Comparison of ENCODE assay signal across 11 cellular contexts in genomic region chr22:42685941-42686666, GRCh38. TPM values are rescaled to one million over a fixed set of nuclear protein-coding genes. Genes with fewer than 3 reads are reported as not detected.
DNase-seq lines count a peak whose midpoint lies in the region; ATAC-seq and TF ChIP-seq lines count a peak whose summit lies in the region.
"Had no signal": no experiment of that assay in that cellular context is flagged by ENCODE, and none has a peak within 500 bp of the region (broad histone marks: within the 10 kb centered on the region; RNA-seq: fewer than 3 reads in every experiment).

No MANE protein-coding gene starts in this region.

- H3K9me3 ChIP-seq in SK-N-SH: no peaks in the 10 kb centered on the region
- no peaks in the 10 kb centered on the region for H3K9me3 ChIP-seq in esophagus (ENCODE audit: control insufficient read depth in 2 of 2, insufficient read depth in 1 of 2, low read depth in 1 of 2, low read length in 1 of 2)
- no peaks in the 10 kb centered on the region for H3K9me3 ChIP-seq in vagina

- ATAC-seq in SK-N-SH treated with all-trans-retinoic acid at 6 μM for 48 hours (no peak), GM21381 (IDR thresholded peaks at IDR 0.05; ENCODE audit: unreplicated experiment) (no peak)
- ATAC-seq: activated CD8-positive, alpha-beta T cell treated with anti-CD3 and anti-CD28 coated beads, Interleukin-2, amount 10 ng/mL, durations not matched to agents 7 days and 5 days had no signal

- intact Hi-C loops in vagina (cut with DNase I): no loop called here

- TF ChIP-seq POLR2A in vagina (IDR thresholded peaks at IDR 0.05): no peak

- POLR2A ChIA-PET in SK-N-SH (lab: Yijun Ruan, JAX): interaction anchor here (1.0 kb wide), 1 partner anchor 71 kb away, joined by 4 read pairs; no protein-coding TSS in a partner anchor

- H3K27ac ChIP-seq in SK-N-SH (ENCODE audit: low read depth in 2 of 2, low read length in 1 of 2): no peak overlapping the region
- peak overlapping the region; percentile 56 to 75 for H3K27ac ChIP-seq in esophagus (ENCODE audit: low read depth in 2 of 2, low read length in 1 of 2)
- H3K27ac ChIP-seq in vagina: peak overlapping the region; percentile 81

- no peaks in the 10 kb centered on the region for H3K79me2 ChIP-seq in SK-N-SH (ENCODE audit: insufficient read depth)

- no peak overlapping the region for H3K9ac ChIP-seq in SK-N-SH

- H3K4me1 ChIP-seq in SK-N-SH (ENCODE audit: control insufficient read depth in 1 of 2, insufficient read depth in 2 of 2, low read depth in 1 of 2, low read length in 1 of 2): peaks cover 4 to 26% of the 10 kb centered on the region in 2 experiments; a peak in 2 of 4 replicates
- peaks cover 8 to 22% of the 10 kb centered on the region in 2 donors for H3K4me1 ChIP-seq in esophagus (ENCODE audit: control insufficient read depth in 2 of 2, insufficient read depth in 2 of 2, low read length in 1 of 2)
- H3K4me1 ChIP-seq in vagina: peaks cover 92% of the 10 kb centered on the region

- H2AFZ ChIP-seq in SK-N-SH (ENCODE audit: low read depth): no peak overlapping the region

- TF ChIP-seq RAD21 in SK-N-SH (IDR thresholded peaks at IDR 0.05; ENCODE audit: low read length): no peak

- no CpG with 5 or more reads among the region's 5 CpGs for WGBS in SK-N-SH (ENCODE audit: low lambda C conversion rate)
- WGBS in esophagus, 2 donors: 20 to 34% methylated on average over 5 of the region's 5 CpGs

- no peaks in the 10 kb centered on the region for H3K9me2 ChIP-seq in SK-N-SH

- DNase-seq in SK-N-SH (peak; percentile 45), myocyte (ENCODE audit: low read depth) (peak; percentile 93), vagina (ENCODE audit: extremely low spot score in 2 of 2) (no peak), NOMO-1 treated with dmso at 0.1 percent for 144 hours (lab: John Stamatoyannopoulos, UW; ENCODE audit: unreplicated experiment) (no peak), inferior parietal cortex (ENCODE audit: extremely low spot score) (no peak)
- DNase-seq: activated CD8-positive, alpha-beta T cell treated with anti-CD3 and anti-CD28 coated beads, Interleukin-2, amount 10 ng/mL, durations not matched to agents 7 days and 5 days; amygdala; Kasumi-1 had no signal

- TF ChIP-seq CTCF in SK-N-SH (IDR thresholded peaks at IDR 0.05): no peak
- no peak for TF ChIP-seq CTCF in vagina (IDR thresholded peaks at IDR 0.05)

- H4K20me1 ChIP-seq in SK-N-SH (ENCODE audit: insufficient read depth): no peaks in the 10 kb centered on the region

- H3K36me3 ChIP-seq in SK-N-SH (replicated peaks in 1 of 2; ENCODE audit: control insufficient read depth in 1 of 2, insufficient read depth in 2 of 2, low read length in 1 of 2) (no peaks in the 10 kb centered on the region), esophagus (ENCODE audit: control insufficient read depth in 2 of 2, insufficient read depth in 2 of 2, low read length in 1 of 2) (no peaks in the 10 kb centered on the region), vagina (no peaks in the 10 kb centered on the region)

- H3F3A ChIP-seq in SK-N-SH (replicated peaks; ENCODE audit: insufficient read depth): no peaks in the 10 kb centered on the region

- no peak overlapping the region for H3K4me2 ChIP-seq in SK-N-SH

- H3K27me3 ChIP-seq in SK-N-SH (ENCODE audit: insufficient read depth) (no peaks in the 10 kb centered on the region), esophagus (ENCODE audit: control insufficient read depth in 1 of 2, insufficient read depth in 2 of 2, low read length in 2 of 2) (no peaks in the 10 kb centered on the region), vagina (no peaks in the 10 kb centered on the region)

- TF ChIP-seq EP300 in SK-N-SH (IDR thresholded peaks at IDR 0.05; ENCODE audit: borderline replicate concordance in 1 of 2, low read depth in 1 of 2, low read length in 1 of 2): no peak

- CTCF ChIA-PET in SK-N-SH (lab: Yijun Ruan, JAX): interaction anchor here (0.6 kb wide), 1 partner anchor 396 kb away, joined by 3 read pairs; no protein-coding TSS in a partner anchor

- H3K4me3 ChIP-seq in SK-N-SH (ENCODE audit: low read depth in 2 of 2, low read length in 1 of 2): no peak overlapping the region
- H3K4me3 ChIP-seq in esophagus (ENCODE audit: low read depth in 1 of 2, low read length in 2 of 2): no peak overlapping the region
- H3K4me3 ChIP-seq in vagina: no peak overlapping the region

TF ChIP-seq in SK-N-SH, 30 proteins besides CTCF, POLR2A, EP300 and RAD21 (continues in another document):
- TF ChIP-seq ELF1 (IDR thresholded peaks at IDR 0.05) (no peak), GABPA (IDR thresholded peaks at IDR 0.05; ENCODE audit: low read depth) (no peak), MXI1 (IDR thresholded peaks at IDR 0.05; ENCODE audit: low read depth, low read length) (no peak), CHD2 (IDR thresholded peaks at IDR 0.05; ENCODE audit: low read length, partially characterized antibody) (no peak)
- TF ChIP-seq, protein P1, sequence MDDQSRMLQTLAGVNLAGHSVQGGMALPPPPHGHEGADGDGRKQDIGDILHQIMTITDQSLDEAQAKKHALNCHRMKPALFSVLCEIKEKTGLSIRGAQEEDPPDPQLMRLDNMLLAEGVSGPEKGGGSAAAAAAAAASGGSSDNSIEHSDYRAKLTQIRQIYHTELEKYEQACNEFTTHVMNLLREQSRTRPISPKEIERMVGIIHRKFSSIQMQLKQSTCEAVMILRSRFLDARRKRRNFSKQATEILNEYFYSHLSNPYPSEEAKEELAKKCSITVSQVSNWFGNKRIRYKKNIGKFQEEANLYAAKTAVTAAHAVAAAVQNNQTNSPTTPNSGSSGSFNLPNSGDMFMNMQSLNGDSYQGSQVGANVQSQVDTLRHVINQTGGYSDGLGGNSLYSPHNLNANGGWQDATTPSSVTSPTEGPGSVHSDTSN (IDR thresholded peaks at IDR 0.05): no peak

TF ChIP-seq in SK-N-SH treated with all-trans-retinoic acid at 6 μM for 48 hours, 23 proteins besides CTCF, POLR2A, EP300 and RAD21 (continues in another document):
- TF ChIP-seq OSR1 (CRISPR knock-in tag; IDR thresholded peaks at IDR 0.05) (no peak), POU6F1 (CRISPR knock-in tag; IDR thresholded peaks at IDR 0.05; ENCODE audit: borderline replicate concordance, low read depth) (no peak), ZFP30 (CRISPR knock-in tag; IDR thresholded peaks at IDR 0.05) (no peak)
- TF ChIP-seq, protein P2, sequence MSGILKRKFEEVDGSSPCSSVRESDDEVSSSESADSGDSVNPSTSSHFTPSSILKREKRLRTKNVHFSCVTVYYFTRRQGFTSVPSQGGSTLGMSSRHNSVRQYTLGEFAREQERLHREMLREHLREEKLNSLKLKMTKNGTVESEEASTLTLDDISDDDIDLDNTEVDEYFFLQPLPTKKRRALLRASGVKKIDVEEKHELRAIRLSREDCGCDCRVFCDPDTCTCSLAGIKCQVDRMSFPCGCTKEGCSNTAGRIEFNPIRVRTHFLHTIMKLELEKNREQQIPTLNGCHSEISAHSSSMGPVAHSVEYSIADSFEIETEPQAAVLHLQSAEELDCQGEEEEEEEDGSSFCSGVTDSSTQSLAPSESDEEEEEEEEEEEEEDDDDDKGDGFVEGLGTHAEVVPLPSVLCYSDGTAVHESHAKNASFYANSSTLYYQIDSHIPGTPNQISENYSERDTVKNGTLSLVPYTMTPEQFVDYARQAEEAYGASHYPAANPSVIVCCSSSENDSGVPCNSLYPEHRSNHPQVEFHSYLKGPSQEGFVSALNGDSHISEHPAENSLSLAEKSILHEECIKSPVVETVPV (CRISPR knock-in tag; IDR thresholded peaks at IDR 0.05): no peak

RNA-seq across cellular contexts. Expression of gene A4GALT, which starts 34.6 kb away (rescaled TPM):
- 5.2 and 9.5 TPM in 2 replicates for polyA plus RNA-seq in SK-N-SH (2012; rRNA removed)
- polyA plus RNA-seq in SK-N-SH (2012; cell fraction: cytosol; rRNA removed): 5.3 and 6.8 TPM in 2 replicates
- polyA plus RNA-seq in SK-N-SH (2012; cell fraction: nucleus; rRNA removed): 6.1 and 6.4 TPM in 2 replicates
- 10 to 100 TPM; 19.3 to 50.3 TPM for polyA plus RNA-seq in esophagus
- 21.6 and 23.3 TPM in 2 replicates for total RNA-seq in myocyte
- 6.0 TPM for polyA plus RNA-seq in myocyte (2012)
- 35.6 TPM for total RNA-seq in vagina

RNA-seq across cellular contexts. Expression of gene CYB5R3, which starts 36.9 kb away (rescaled TPM):
- 86.8 and 106 TPM in 2 replicates for polyA plus RNA-seq in SK-N-SH (2012; rRNA removed)
- 56.6 and 75.2 TPM in 2 replicates for polyA plus RNA-seq in SK-N-SH (2012; cell fraction: cytosol; rRNA removed)
- polyA plus RNA-seq in SK-N-SH (2012; cell fraction: nucleus; rRNA removed): 58.9 and 65.5 TPM in 2 replicates
- 100 to 1,000 TPM in 1 of 2 donors, 10 to 100 TPM in 1; 52.7 to 112 TPM for polyA plus RNA-seq in esophagus
- total RNA-seq in myocyte: 213 and 237 TPM in 2 replicates
- 375 TPM for polyA plus RNA-seq in myocyte (2012)
- total RNA-seq in vagina: 174 TPM

RNA-seq across cellular contexts. Expression of gene ATP5MGL, which starts 45.7 kb away (rescaled TPM):
- not detected in 2 replicates for polyA plus RNA-seq in SK-N-SH (2012; rRNA removed)
- polyA plus RNA-seq in SK-N-SH (2012; cell fraction: cytosol; rRNA removed): not detected in 2 replicates
- 0.07 TPM in 1 of 2 replicates, not detected in the other for polyA plus RNA-seq in SK-N-SH (2012; cell fraction: nucleus; rRNA removed)
- polyA plus RNA-seq in esophagus: under 1 TPM in 1 of 2 donors, not detected in 1; 0.31 TPM
- total RNA-seq in myocyte: not detected in 2 replicates
- not detected for polyA plus RNA-seq in myocyte (2012)
- total RNA-seq in vagina: not detected

Comparison
In these comparisons a context has a peak if more than half of its experiments do, and no peak if none do; other contexts are left out.
1. DNase-seq: peak in SK-N-SH (single experiment) and myocyte (single experiment); none in vagina (0 of 2), NOMO-1 treated with dmso at 0.1 percent for 144 hours (single experiment) and inferior parietal cortex (single experiment).
2. H3K27ac ChIP-seq: peak in esophagus (2 of 2) and vagina (single experiment); none in SK-N-SH (0 of 2).